ENCODE assay signal across 9 cellular contexts in the genomic region with DNA sequence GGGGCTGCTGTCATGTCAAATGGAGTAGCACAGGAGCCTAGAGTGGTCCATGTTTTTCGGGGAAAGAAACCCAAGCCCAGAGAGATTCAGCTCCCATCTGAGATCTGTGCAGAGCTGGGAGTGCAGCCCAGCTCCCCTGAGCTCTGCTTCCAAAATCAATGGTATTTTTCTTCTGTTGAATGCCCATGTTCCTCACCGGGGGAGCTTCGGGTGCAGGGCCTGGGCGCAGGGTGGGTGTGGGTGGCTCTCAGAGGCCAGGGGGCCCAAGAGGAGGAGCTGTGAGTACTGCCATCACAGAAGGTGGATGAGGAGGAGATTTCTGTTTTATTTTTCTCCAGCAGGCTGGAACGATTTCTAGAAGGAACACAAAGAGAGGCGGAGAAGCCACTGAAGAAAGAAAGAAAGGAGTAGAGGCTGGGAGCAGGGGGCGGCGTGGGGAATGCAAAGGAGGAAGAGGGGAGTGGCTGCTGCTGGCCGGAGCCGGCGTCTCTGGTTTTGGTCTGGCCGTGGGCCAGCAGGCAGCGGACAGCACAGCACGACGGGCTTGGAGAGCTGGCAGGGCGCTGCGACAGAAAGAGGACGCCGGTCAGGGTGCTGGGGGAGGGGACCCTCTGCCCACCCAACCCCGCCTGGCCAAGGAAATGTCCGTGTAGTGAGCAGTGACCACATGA.
A peak's percentile ranks its signal among the peaks of the same experiment; 100 is the strongest.
DNase-seq lines count a peak whose midpoint lies in the region; ATAC-seq and TF ChIP-seq lines count a peak whose summit lies in the region.
"Had no signal": no experiment of that assay in that cellular context is flagged by ENCODE, and none has a peak within 500 bp of the region (broad histone marks: within the 10 kb centered on the region; RNA-seq: fewer than 3 reads in every experiment).

No MANE protein-coding gene starts in this region.

- H3K79me2 ChIP-seq in Karpas-422 (ENCODE audit: low read length): no peaks in the 10 kb centered on the region

- H3K27me3 ChIP-seq in BJ (ENCODE audit: control insufficient read depth, insufficient read depth, low read length) (no peaks in the 10 kb centered on the region), Panc1 (ENCODE audit: control insufficient read depth, insufficient read depth, low read length) (no peaks in the 10 kb centered on the region), ovary (no peaks in the 10 kb centered on the region), Karpas-422 (ENCODE audit: low read length) (no peaks in the 10 kb centered on the region)

- in situ Hi-C loops in Panc1 (cut with HindIII; ENCODE audit: low pct_unique_long_range_greater_than_20kb, low sequenced_read_pairs): no loop called here

- H3K9me2 ChIP-seq in Karpas-422 (replicated peaks; ENCODE audit: insufficient read depth, low read length): no peaks in the 10 kb centered on the region

- H2AFZ ChIP-seq in Karpas-422 (ENCODE audit: low read length): no peak overlapping the region

- WGBS in ovary, 3 donors: 7 to 12% (median 7%) methylated on average over 21 of the region's 21 CpGs

- H3K27ac ChIP-seq in Panc1 (ENCODE audit: low read length): peak overlapping the region; percentile 31; the same call in 1 of the 2 replicates
- no peak overlapping the region for H3K27ac ChIP-seq in ovary
- H3K27ac ChIP-seq in Karpas-422 (ENCODE audit: low read length): no peak overlapping the region

- TF ChIP-seq POLR2A in ovary (IDR thresholded peaks at IDR 0.05): no peak

- DNase-seq in BJ (ENCODE audit: low read depth): no peak
- no peak for DNase-seq in Panc1 (ENCODE audit: low read depth, low spot score)
- peak; percentile 30 for DNase-seq in fibroblast of peridontal ligament (ENCODE audit: extremely low read depth)
- peak; percentile 46 to 72 (median 56) for DNase-seq in ovary
- no peak for DNase-seq in activated effector memory CD4-positive, alpha-beta T cell treated with anti-CD3 and anti-CD28 coated beads, Interleukin-2, amount 50 U/mL, for 16 hours
- DNase-seq in NCI-H2171 treated with DMSO at 0.1 percent for 48 hours (lab: John Stamatoyannopoulos, UW): no peak
- DNase-seq in activated CD8-positive, alpha-beta memory T cell treated with anti-CD3 and anti-CD28 coated beads, Interleukin-2, amount 50 U/mL, for 48 hours: no peak
- no peak for DNase-seq in Karpas-422
- DNase-seq: effector CD4-positive, alpha-beta T cell had no signal

- H3K4me1 ChIP-seq in Panc1 (ENCODE audit: control insufficient read depth, insufficient read depth, low read length): peaks cover 24% of the 10 kb centered on the region
- peaks cover 7% of the 10 kb centered on the region for H3K4me1 ChIP-seq in ovary (ENCODE audit: insufficient read depth)
- peaks cover 4% of the 10 kb centered on the region; the same call in 1 of the 2 replicates for H3K4me1 ChIP-seq in Karpas-422 (ENCODE audit: low read length)

- H3K9me3 ChIP-seq in Panc1 (ENCODE audit: control insufficient read depth, insufficient read depth, low read depth, low read length): no peaks in the 10 kb centered on the region
- H3K9me3 ChIP-seq in ovary: no peaks in the 10 kb centered on the region
- H3K9me3 ChIP-seq in Karpas-422 (ENCODE audit: low read length): no peaks in the 10 kb centered on the region

- H3K4me2 ChIP-seq in Karpas-422 (ENCODE audit: low read depth, low read length, poor library complexity, severe bottlenecking): no peak overlapping the region

- no peaks in the 10 kb centered on the region for H3K36me3 ChIP-seq in BJ (ENCODE audit: control insufficient read depth, insufficient read depth, low read length)
- no peaks in the 10 kb centered on the region for H3K36me3 ChIP-seq in Panc1 (ENCODE audit: control insufficient read depth, insufficient read depth, low read length)
- no peaks in the 10 kb centered on the region for H3K36me3 ChIP-seq in ovary
- H3K36me3 ChIP-seq in Karpas-422 (ENCODE audit: insufficient read depth, low read length): no peaks in the 10 kb centered on the region

- no peak overlapping the region for H3K9ac ChIP-seq in Karpas-422 (ENCODE audit: low read length)

- TF ChIP-seq CTCF in BJ (IDR thresholded peaks at IDR 0.05; ENCODE audit: insufficient read depth, low read depth, low read length): no peak
- TF ChIP-seq CTCF in Panc1 (IDR thresholded peaks at IDR 0.05): no peak
- no peak for TF ChIP-seq CTCF in ovary (IDR thresholded peaks at IDR 0.05)

- no TSS peak for BruUV-seq in Panc1 (replicated peaks; lab: Mats Ljungman, UMichigan)

- POLR2A ChIA-PET in BJ (lab: Charles Lee) (interaction anchor here (0.6 kb wide), 1 partner anchor 8 kb away, joined by 6 read pairs; no protein-coding TSS in a partner anchor), Panc1 (lab: Charles Lee) (interaction anchor here (0.9 kb wide), 1 partner anchor 225 kb away, joined by 4 read pairs; no protein-coding TSS in a partner anchor)

- ATAC-seq in Panc1: peak; percentile 65

- CTCF ChIA-PET in BJ (lab: Yijun Ruan, JAX): interaction anchor here (0.6 to 2.0 kb wide), 8 partner anchors 16 to 219 kb away, joined by 3 to 7 read pairs (median 4); no protein-coding TSS in a partner anchor
- CTCF ChIA-PET in Panc1 (lab: Charles Lee): interaction anchor here (0.6 to 2.6 kb wide), 7 partner anchors 25 to 845 kb away, joined by 3 to 9 read pairs (median 5); no protein-coding TSS in a partner anchor

- H3K4me3 ChIP-seq in BJ (ENCODE audit: low read depth, low read length) (peak overlapping the region; percentile 8), Panc1 (ENCODE audit: low read depth in 2 of 2, low read length in 2 of 2) (peak overlapping the region; percentile 27 to 45), ovary (peak overlapping the region; percentile 30), Karpas-422 (ENCODE audit: low read length) (no peak overlapping the region)

- intact Hi-C loops in Panc1 (cut with micrococcal nuclease; ENCODE audit: unreplicated experiment) (no loop called here), ovary (cut with DNase I) (no loop called here)

- TF ChIP-seq EP300 in ovary (IDR thresholded peaks at IDR 0.05): no peak

- H4K20me1 ChIP-seq in Karpas-422 (ENCODE audit: insufficient read depth, low read depth, low read length): no peaks in the 10 kb centered on the region

Comparison
In these comparisons a context has a peak if more than half of its experiments do, and no peak if none do; other contexts are left out.
1. DNase-seq: peak in fibroblast of peridontal ligament (single experiment) and ovary (5 of 5); none in BJ (single experiment), Panc1 (single experiment), activated effector memory CD4-positive, alpha-beta T cell treated with anti-CD3 and anti-CD28 coated beads, Interleukin-2, amount 50 U/mL, for 16 hours (single experiment), NCI-H2171 treated with DMSO at 0.1 percent for 48 hours (single experiment), activated CD8-positive, alpha-beta memory T cell treated with anti-CD3 and anti-CD28 coated beads, Interleukin-2, amount 50 U/mL, for 48 hours (single experiment) and Karpas-422 (single experiment).